Comparison of ENCODE assay signal across 2 cellular contexts in the genomic region with DNA sequence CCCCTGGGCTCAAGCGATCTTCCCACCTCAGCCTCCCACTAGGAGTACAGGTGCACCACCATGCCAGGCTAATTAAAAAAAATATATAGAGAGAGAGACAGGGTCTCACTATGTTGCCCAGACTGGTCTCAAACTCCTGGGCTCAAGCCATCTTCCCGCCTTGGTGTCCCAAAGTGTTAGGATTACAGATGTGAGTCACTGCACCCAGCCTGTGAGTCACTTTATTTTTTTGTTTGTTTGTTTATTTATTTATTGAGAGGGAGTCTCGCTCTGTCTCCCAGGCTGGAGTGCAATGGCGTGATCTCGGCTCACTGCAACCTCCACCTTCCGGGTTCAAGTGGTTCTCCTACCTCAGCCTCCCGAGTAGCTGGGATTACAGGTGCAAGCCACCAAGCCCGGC.
TF ChIP-seq lines count a peak whose summit lies in the region.
"Not testable (repeated sequence)": the region's sequence is repeated elsewhere in the genome, so short reads cannot be mapped to it uniquely, and the experiment has no call there.

No MANE protein-coding gene starts in this region.

TF ChIP-seq in HEK293, 187 proteins besides CTCF, POLR2A, EP300 and RAD21:
- TF ChIP-seq, protein P1, sequence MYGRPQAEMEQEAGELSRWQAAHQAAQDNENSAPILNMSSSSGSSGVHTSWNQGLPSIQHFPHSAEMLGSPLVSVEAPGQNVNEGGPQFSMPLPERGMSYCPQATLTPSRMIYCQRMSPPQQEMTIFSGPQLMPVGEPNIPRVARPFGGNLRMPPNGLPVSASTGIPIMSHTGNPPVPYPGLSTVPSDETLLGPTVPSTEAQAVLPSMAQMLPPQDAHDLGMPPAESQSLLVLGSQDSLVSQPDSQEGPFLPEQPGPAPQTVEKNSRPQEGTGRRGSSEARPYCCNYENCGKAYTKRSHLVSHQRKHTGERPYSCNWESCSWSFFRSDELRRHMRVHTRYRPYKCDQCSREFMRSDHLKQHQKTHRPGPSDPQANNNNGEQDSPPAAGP (tag by site-specific recombination; IDR thresholded peaks at IDR 0.05) = 0 out of 2 replicates have a peak, but pooled peaks have one; percentile 22
TF ChIP-seq in HEK293: peak in this region for 1; not testable (repeated sequence) for 186.

TF ChIP-seq in K562, 482 proteins besides CTCF, POLR2A, EP300 and RAD21:
- 0 out of 2 replicates have a peak, but pooled peaks have one; percentile 19 for TF ChIP-seq FOSL1 (tag; conservative IDR thresholded peaks at IDR 0.05)
- TF ChIP-seq, protein P2, sequence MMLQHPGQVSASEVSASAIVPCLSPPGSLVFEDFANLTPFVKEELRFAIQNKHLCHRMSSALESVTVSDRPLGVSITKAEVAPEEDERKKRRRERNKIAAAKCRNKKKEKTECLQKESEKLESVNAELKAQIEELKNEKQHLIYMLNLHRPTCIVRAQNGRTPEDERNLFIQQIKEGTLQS (IDR thresholded peaks at IDR 0.05) = peak; percentile 60
- TF ChIP-seq, protein P2 (CRISPR knock-in tag; conservative IDR thresholded peaks at IDR 0.05) = not testable (repeated sequence)
